Comparison of ENCODE assay signal across 37 cellular contexts in the genomic region with DNA sequence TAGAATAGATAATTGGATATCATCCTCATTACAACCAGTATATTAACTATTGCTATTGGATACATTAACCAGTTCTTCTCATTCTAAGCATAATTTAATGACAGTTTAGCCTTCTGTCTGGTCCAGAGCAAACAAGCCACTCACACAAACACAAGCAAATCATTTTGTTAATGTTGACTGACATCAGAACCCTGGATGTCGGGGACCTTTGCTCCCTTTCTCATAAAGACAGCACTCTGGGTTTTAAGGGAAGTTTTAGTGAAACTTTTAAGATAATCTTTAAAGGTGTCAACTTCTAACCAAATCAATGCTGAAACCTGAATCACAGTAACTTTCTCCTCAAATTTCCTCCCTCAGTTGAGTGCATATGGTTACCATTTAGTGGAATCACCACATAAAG.
"Had no signal": no experiment of that assay in that cellular context is flagged by ENCODE, and none has a peak within 500 bp of the region (broad histone marks: within the 10 kb centered on the region; RNA-seq: fewer than 3 reads in every experiment).

No MANE protein-coding gene starts in this region.

- H3K4me3 Mint-ChIP-seq: activated B cell treated with CpG ODN at 0.5 μM for 24 hours; activated CD4-positive, alpha-beta memory T cell treated with anti-CD3 and anti-CD28 coated beads for 36 hours; activated CD4-positive, alpha-beta T cell treated with anti-CD3 and anti-CD28 coated beads, Interleukin-2, amount 10 ng/mL, durations not matched to agents 24 days and 14 days; activated CD8-positive, alpha-beta T cell treated with anti-CD3 and anti-CD28 coated beads for 36 hours; activated naive CD4-positive, alpha-beta T cell treated with anti-CD3 and anti-CD28 coated beads for 36 hours; activated naive CD8-positive, alpha-beta T cell treated with anti-CD3 and anti-CD28 coated beads for 36 hours; activated T-cell treated with anti-CD3 and anti-CD28 coated beads, Interleukin-2, amount 50 U/mL, for 4 hours; activated T-cell treated with anti-CD3 and anti-CD28 coated beads, Interleukin-2, amount 50 U/mL, for 72 hours; activated T-helper 1 cell treated with anti-CD3 and anti-CD28 coated beads, Interleukin-12 subunit alpha, Interleukin-12 subunit beta, Interleukin-2, Interleukin-4 antibody, amounts not matched to agents 30 ng/mL and 10 ng/mL and 1 ng/mL, durations not matched to agents 14 hours and 24 hours and 36 hours; activated T-helper 17 cell treated with anti-CD3 and anti-CD28 coated beads, Interleukin-2, amount 50 U/mL, for 72 hours; T-helper 1 cell treated with Interleukin-12 subunit alpha and Interleukin-12 subunit beta and Interleukin-4 antibody, amounts not matched to agents 30 μg/mL and 1 μg/mL, for 36 hours; T-helper 2 cell treated with Interferon-gamma antibody and Interleukin-4, amounts not matched to agents 5 μg/mL and 100 μg/mL, for 36 hours had no signal

- H3K9me3 ChIP-seq: adrenal gland, body of pancreas, breast epithelium had no signal

- H3K27ac ChIP-seq: adrenal gland, body of pancreas, brain microvascular endothelial cell, breast epithelium, VCaP had no signal

- DNase-seq: activated B cell treated with CpG ODN at 0.5 μM for 24 hours; activated CD4-positive, alpha-beta memory T cell treated with anti-CD3 and anti-CD28 coated beads for 36 hours; activated CD4-positive, alpha-beta T cell treated with anti-CD3 and anti-CD28 coated beads for 4 hours; activated CD4-positive, alpha-beta T cell treated with anti-CD3 and anti-CD28 coated beads, Interleukin-2, amount 10 ng/mL, durations not matched to agents 24 days and 14 days; activated CD4-positive, alpha-beta T cell treated with anti-CD3 and anti-CD28 coated beads, Interleukin-2, amount 50 U/mL, for 1 hour; activated CD4-positive, alpha-beta T cell treated with anti-CD3 and anti-CD28 coated beads, Interleukin-2, amount 50 U/mL, for 4 hours; activated CD4-positive, CD25-positive, alpha-beta regulatory T cell treated with anti-CD3 and anti-CD28 coated beads, Interleukin-2, amount 50 U/mL, for 72 hours; activated CD8-positive, alpha-beta memory T cell treated with anti-CD3 and anti-CD28 coated beads, Interleukin-2, amount 50 U/mL, for 4 hours; activated CD8-positive, alpha-beta T cell treated with anti-CD3 and anti-CD28 coated beads for 36 hours; activated effector memory CD4-positive, alpha-beta T cell treated with anti-CD3 and anti-CD28 coated beads, Interleukin-2, amount 50 U/mL, for 16 hours; activated gamma-delta T cell treated with Interleukin-2 at 50 U/mL for 16 hours; activated naive CD4-positive, alpha-beta T cell; activated naive CD4-positive, alpha-beta T cell treated with anti-CD3 and anti-CD28 coated beads for 36 hours; activated naive CD4-positive, alpha-beta T cell treated with anti-CD3 and anti-CD28 coated beads, Interleukin-2, amount 50 U/mL, for 16 hours; activated naive CD8-positive, alpha-beta T cell treated with anti-CD3 and anti-CD28 coated beads for 36 hours; activated T-cell treated with anti-CD3 and anti-CD28 coated beads for 4 hours; activated T-cell treated with anti-CD3 and anti-CD28 coated beads, Interleukin-2, amount 50 U/mL, for 1 hour; activated T-cell treated with anti-CD3 and anti-CD28 coated beads, Interleukin-2, amount 50 U/mL, for 4 hours; activated T-cell treated with anti-CD3 and anti-CD28 coated beads, Interleukin-2, amount 50 U/mL, for 72 hours; adrenal gland; amniotic stem cell; aorta; body of pancreas; brain microvascular endothelial cell; central memory CD4-positive, alpha-beta T cell; T-helper 1 cell; T-helper 2 cell; T-helper 9 cell had no signal

- H3K27me3 Mint-ChIP-seq: activated B cell treated with CpG ODN at 0.5 μM for 24 hours; activated CD4-positive, alpha-beta memory T cell treated with anti-CD3 and anti-CD28 coated beads for 36 hours; activated CD4-positive, alpha-beta T cell treated with anti-CD3 and anti-CD28 coated beads, Interleukin-2, amount 10 ng/mL, durations not matched to agents 24 days and 14 days; activated CD8-positive, alpha-beta T cell treated with anti-CD3 and anti-CD28 coated beads for 36 hours; activated naive CD8-positive, alpha-beta T cell treated with anti-CD3 and anti-CD28 coated beads for 36 hours had no signal

- H3K27me3 ChIP-seq: adrenal gland, body of pancreas, brain microvascular endothelial cell, breast epithelium had no signal

- H3K36me3 ChIP-seq: adrenal gland, brain microvascular endothelial cell, breast epithelium had no signal

- H3K27ac Mint-ChIP-seq: activated B cell treated with CpG ODN at 0.5 μM for 24 hours; activated CD4-positive, alpha-beta memory T cell treated with anti-CD3 and anti-CD28 coated beads for 36 hours; activated CD4-positive, alpha-beta T cell treated with anti-CD3 and anti-CD28 coated beads, Interleukin-2, amount 10 ng/mL, durations not matched to agents 24 days and 14 days; activated CD8-positive, alpha-beta T cell treated with anti-CD3 and anti-CD28 coated beads for 36 hours; activated naive CD4-positive, alpha-beta T cell treated with anti-CD3 and anti-CD28 coated beads for 36 hours; activated naive CD4-positive, alpha-beta T cell treated with anti-CD3 and anti-CD28 coated beads, Interleukin-2, amount 50 U/mL, for 72 hours; activated naive CD8-positive, alpha-beta T cell treated with anti-CD3 and anti-CD28 coated beads for 36 hours; activated T-cell treated with anti-CD3 and anti-CD28 coated beads, Interleukin-2, amount 50 U/mL, for 72 hours; activated T-helper 1 cell treated with anti-CD3 and anti-CD28 coated beads, Interleukin-12 subunit alpha, Interleukin-12 subunit beta, Interleukin-2, Interleukin-4 antibody, amounts not matched to agents 30 ng/mL and 10 ng/mL and 1 ng/mL, durations not matched to agents 14 hours and 24 hours and 36 hours; activated T-helper 17 cell treated with anti-CD3 and anti-CD28 coated beads, Interleukin-2, amount 50 U/mL, for 72 hours; T-helper 1 cell treated with Interleukin-12 subunit alpha and Interleukin-12 subunit beta and Interleukin-4 antibody, amounts not matched to agents 30 μg/mL and 1 μg/mL, for 36 hours; T-helper 2 cell treated with Interferon-gamma antibody and Interleukin-4, amounts not matched to agents 5 μg/mL and 100 μg/mL, for 36 hours had no signal

- H3K4me1 Mint-ChIP-seq: activated B cell treated with CpG ODN at 0.5 μM for 24 hours; activated CD4-positive, alpha-beta T cell treated with anti-CD3 and anti-CD28 coated beads, Interleukin-2, amount 10 ng/mL, durations not matched to agents 24 days and 14 days; activated T-helper 17 cell treated with anti-CD3 and anti-CD28 coated beads, Interleukin-2, amount 50 U/mL, for 72 hours had no signal

- ATAC-seq: activated CD8-positive, alpha-beta T cell treated with anti-CD3 and anti-CD28 coated beads for 36 hours; activated naive CD4-positive, alpha-beta T cell treated with anti-CD3 and anti-CD28 coated beads, Interleukin-2, amount 50 U/mL, for 72 hours; activated T-cell treated with anti-CD3 and anti-CD28 coated beads, Interleukin-2, amount 50 U/mL, for 4 hours; activated T-cell treated with anti-CD3 and anti-CD28 coated beads, Interleukin-2, amount 50 U/mL, for 72 hours; activated T-helper 17 cell treated with anti-CD3 and anti-CD28 coated beads, Interleukin-2, amount 50 U/mL, for 72 hours; body of pancreas had no signal

- H3K9me3 Mint-ChIP-seq: activated B cell treated with CpG ODN at 0.5 μM for 24 hours; activated CD4-positive, alpha-beta memory T cell treated with anti-CD3 and anti-CD28 coated beads for 36 hours; activated CD4-positive, alpha-beta T cell treated with anti-CD3 and anti-CD28 coated beads, Interleukin-2, amount 10 ng/mL, durations not matched to agents 24 days and 14 days; activated CD8-positive, alpha-beta T cell treated with anti-CD3 and anti-CD28 coated beads for 36 hours; activated naive CD4-positive, alpha-beta T cell treated with anti-CD3 and anti-CD28 coated beads for 36 hours; activated naive CD4-positive, alpha-beta T cell treated with anti-CD3 and anti-CD28 coated beads, Interleukin-2, amount 50 U/mL, for 72 hours; activated naive CD8-positive, alpha-beta T cell treated with anti-CD3 and anti-CD28 coated beads for 36 hours; activated T-cell treated with anti-CD3 and anti-CD28 coated beads, Interleukin-2, amount 50 U/mL, for 4 hours; activated T-cell treated with anti-CD3 and anti-CD28 coated beads, Interleukin-2, amount 50 U/mL, for 72 hours; activated T-helper 1 cell treated with anti-CD3 and anti-CD28 coated beads, Interleukin-12 subunit alpha, Interleukin-12 subunit beta, Interleukin-2, Interleukin-4 antibody, amounts not matched to agents 30 ng/mL and 10 ng/mL and 1 ng/mL, durations not matched to agents 14 hours and 24 hours and 36 hours; activated T-helper 17 cell treated with anti-CD3 and anti-CD28 coated beads, Interleukin-2, amount 50 U/mL, for 72 hours; T-helper 1 cell treated with Interleukin-12 subunit alpha and Interleukin-12 subunit beta and Interleukin-4 antibody, amounts not matched to agents 30 μg/mL and 1 μg/mL, for 36 hours; T-helper 2 cell treated with Interferon-gamma antibody and Interleukin-4, amounts not matched to agents 5 μg/mL and 100 μg/mL, for 36 hours had no signal

- H3K4me1 ChIP-seq: adrenal gland, body of pancreas, breast epithelium had no signal

- H3K36me3 Mint-ChIP-seq: activated CD4-positive, alpha-beta memory T cell treated with anti-CD3 and anti-CD28 coated beads for 36 hours; activated naive CD4-positive, alpha-beta T cell treated with anti-CD3 and anti-CD28 coated beads, Interleukin-2, amount 50 U/mL, for 72 hours had no signal

- FAIRE-seq: astrocyte, TTC549 had no signal

- H3K4me3 ChIP-seq: adrenal gland, body of pancreas, breast epithelium had no signal
